1 cellular context compared by ENCODE assay signal in genomic region chr1:117534995-117535467, GRCh38.
A peak's percentile ranks its signal among the peaks of the same experiment; 100 is the strongest.
TF ChIP-seq lines count a peak whose summit lies in the region.

No MANE protein-coding gene starts in this region.

TF ChIP-seq in H1, 55 proteins besides CTCF, POLR2A, EP300 and RAD21 (continued from another document):
- TF ChIP-seq, protein P1, sequence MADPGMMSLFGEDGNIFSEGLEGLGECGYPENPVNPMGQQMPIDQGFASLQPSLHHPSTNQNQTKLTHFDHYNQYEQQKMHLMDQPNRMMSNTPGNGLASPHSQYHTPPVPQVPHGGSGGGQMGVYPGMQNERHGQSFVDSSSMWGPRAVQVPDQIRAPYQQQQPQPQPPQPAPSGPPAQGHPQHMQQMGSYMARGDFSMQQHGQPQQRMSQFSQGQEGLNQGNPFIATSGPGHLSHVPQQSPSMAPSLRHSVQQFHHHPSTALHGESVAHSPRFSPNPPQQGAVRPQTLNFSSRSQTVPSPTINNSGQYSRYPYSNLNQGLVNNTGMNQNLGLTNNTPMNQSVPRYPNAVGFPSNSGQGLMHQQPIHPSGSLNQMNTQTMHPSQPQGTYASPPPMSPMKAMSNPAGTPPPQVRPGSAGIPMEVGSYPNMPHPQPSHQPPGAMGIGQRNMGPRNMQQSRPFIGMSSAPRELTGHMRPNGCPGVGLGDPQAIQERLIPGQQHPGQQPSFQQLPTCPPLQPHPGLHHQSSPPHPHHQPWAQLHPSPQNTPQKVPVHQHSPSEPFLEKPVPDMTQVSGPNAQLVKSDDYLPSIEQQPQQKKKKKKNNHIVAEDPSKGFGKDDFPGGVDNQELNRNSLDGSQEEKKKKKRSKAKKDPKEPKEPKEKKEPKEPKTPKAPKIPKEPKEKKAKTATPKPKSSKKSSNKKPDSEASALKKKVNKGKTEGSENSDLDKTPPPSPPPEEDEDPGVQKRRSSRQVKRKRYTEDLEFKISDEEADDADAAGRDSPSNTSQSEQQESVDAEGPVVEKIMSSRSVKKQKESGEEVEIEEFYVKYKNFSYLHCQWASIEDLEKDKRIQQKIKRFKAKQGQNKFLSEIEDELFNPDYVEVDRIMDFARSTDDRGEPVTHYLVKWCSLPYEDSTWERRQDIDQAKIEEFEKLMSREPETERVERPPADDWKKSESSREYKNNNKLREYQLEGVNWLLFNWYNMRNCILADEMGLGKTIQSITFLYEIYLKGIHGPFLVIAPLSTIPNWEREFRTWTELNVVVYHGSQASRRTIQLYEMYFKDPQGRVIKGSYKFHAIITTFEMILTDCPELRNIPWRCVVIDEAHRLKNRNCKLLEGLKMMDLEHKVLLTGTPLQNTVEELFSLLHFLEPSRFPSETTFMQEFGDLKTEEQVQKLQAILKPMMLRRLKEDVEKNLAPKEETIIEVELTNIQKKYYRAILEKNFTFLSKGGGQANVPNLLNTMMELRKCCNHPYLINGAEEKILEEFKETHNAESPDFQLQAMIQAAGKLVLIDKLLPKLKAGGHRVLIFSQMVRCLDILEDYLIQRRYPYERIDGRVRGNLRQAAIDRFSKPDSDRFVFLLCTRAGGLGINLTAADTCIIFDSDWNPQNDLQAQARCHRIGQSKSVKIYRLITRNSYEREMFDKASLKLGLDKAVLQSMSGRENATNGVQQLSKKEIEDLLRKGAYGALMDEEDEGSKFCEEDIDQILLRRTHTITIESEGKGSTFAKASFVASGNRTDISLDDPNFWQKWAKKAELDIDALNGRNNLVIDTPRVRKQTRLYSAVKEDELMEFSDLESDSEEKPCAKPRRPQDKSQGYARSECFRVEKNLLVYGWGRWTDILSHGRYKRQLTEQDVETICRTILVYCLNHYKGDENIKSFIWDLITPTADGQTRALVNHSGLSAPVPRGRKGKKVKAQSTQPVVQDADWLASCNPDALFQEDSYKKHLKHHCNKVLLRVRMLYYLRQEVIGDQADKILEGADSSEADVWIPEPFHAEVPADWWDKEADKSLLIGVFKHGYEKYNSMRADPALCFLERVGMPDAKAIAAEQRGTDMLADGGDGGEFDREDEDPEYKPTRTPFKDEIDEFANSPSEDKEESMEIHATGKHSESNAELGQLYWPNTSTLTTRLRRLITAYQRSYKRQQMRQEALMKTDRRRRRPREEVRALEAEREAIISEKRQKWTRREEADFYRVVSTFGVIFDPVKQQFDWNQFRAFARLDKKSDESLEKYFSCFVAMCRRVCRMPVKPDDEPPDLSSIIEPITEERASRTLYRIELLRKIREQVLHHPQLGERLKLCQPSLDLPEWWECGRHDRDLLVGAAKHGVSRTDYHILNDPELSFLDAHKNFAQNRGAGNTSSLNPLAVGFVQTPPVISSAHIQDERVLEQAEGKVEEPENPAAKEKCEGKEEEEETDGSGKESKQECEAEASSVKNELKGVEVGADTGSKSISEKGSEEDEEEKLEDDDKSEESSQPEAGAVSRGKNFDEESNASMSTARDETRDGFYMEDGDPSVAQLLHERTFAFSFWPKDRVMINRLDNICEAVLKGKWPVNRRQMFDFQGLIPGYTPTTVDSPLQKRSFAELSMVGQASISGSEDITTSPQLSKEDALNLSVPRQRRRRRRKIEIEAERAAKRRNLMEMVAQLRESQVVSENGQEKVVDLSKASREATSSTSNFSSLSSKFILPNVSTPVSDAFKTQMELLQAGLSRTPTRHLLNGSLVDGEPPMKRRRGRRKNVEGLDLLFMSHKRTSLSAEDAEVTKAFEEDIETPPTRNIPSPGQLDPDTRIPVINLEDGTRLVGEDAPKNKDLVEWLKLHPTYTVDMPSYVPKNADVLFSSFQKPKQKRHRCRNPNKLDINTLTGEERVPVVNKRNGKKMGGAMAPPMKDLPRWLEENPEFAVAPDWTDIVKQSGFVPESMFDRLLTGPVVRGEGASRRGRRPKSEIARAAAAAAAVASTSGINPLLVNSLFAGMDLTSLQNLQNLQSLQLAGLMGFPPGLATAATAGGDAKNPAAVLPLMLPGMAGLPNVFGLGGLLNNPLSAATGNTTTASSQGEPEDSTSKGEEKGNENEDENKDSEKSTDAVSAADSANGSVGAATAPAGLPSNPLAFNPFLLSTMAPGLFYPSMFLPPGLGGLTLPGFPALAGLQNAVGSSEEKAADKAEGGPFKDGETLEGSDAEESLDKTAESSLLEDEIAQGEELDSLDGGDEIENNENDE (IDR thresholded peaks at IDR 0.05; ENCODE audit: insufficient replicate concordance, low read length), result no peak
- 0 out of 4 replicates have a peak, but pooled peaks of 1 of the 2 experiments have one; percentile 21 for TF ChIP-seq SIN3A (conservative IDR thresholded peaks at IDR 0.05 in 1 of 2, IDR thresholded peaks at IDR 0.05 in 1 of 2; ENCODE audit: low read depth in 1 of 2, low read length in 2 of 2)
